Comparison of ENCODE assay signal across 21 cellular contexts in the genomic region with DNA sequence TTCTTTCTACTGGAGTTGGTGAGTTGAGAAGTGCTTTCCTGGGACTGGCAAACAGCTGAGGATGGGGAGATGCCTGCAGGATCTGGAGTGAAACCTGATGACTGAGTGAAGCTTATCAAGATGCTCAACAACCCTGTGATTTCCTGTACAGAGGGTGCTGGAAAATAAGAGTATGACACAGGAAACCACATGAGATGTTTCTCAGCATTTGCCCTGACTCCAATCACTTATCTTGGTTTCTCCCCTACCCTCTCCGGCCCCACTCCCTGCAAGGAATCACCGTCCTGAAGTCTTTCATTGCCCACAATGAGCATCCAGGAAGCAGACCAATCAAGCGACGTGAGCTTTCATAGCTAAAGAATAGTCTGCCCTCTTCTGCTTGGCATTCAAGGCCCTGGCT.
DNase-seq lines count a peak whose midpoint lies in the region; ATAC-seq lines count a peak whose summit lies in the region.
"Had no signal": no experiment of that assay in that cellular context is flagged by ENCODE, and none has a peak within 500 bp of the region (broad histone marks: within the 10 kb centered on the region; RNA-seq: fewer than 3 reads in every experiment).

MRGPRX2 (minus strand) TSS at position 89 of the 400 bp plus-strand sequence. CDS start 4,315 bp downstream, outside the sequence.

- peaks cover 14% of the 10 kb centered on the region for H3K4me1 Mint-ChIP-seq in T-helper 2 cell treated with Interferon-gamma antibody and Interleukin-4, amounts not matched to agents 5 μg/mL and 100 μg/mL, for 36 hours (ENCODE audit: low read depth)
- H3K4me1 Mint-ChIP-seq in effector memory CD8-positive, alpha-beta T cell (ENCODE audit: low read depth in 2 of 2): peaks cover 26 to 38% of the 10 kb centered on the region in 2 donors
- H3K4me1 Mint-ChIP-seq: nephron progenitor cell had no signal

- no peak within 1 kb of the TSS for H3K9ac ChIP-seq in BLaER1 treated with 17β-estradiol and CSF1 and Interleukin-3, amounts not matched to agents 10 nM and 100 nM

- no peak within 1 kb of the TSS for H3K27ac Mint-ChIP-seq in T-helper 2 cell treated with Interferon-gamma antibody and Interleukin-4, amounts not matched to agents 5 μg/mL and 100 μg/mL, for 36 hours
- peak within 1 kb of the TSS; percentile 67 to 91 for H3K27ac Mint-ChIP-seq in effector memory CD8-positive, alpha-beta T cell
- H3K27ac Mint-ChIP-seq: H9, nephron progenitor cell had no signal

- peak within 1 kb of the TSS in 10 of 11 experiments; percentile 8 to 69 (median 39); a peak in 14 of 22 replicates for H3K4me2 ChIP-seq in BLaER1 treated with 17β-estradiol and CSF1 and Interleukin-3, amounts not matched to agents 10 nM and 100 nM

- no peaks in the 10 kb centered on the region for H4K20me1 ChIP-seq in BLaER1 treated with 17β-estradiol and CSF1 and Interleukin-3, amounts not matched to agents 10 nM and 100 nM

- H3K9me3 ChIP-seq in BLaER1 treated with 17β-estradiol and CSF1 and Interleukin-3, amounts not matched to agents 10 nM and 100 nM (replicated peaks in 1 of 11): peaks cover 0 to 5% (median 0%) of the 10 kb centered on the region in 11 experiments; a peak in 3 of 22 replicates
- H3K9me3 ChIP-seq: BE2C, breast epithelium, gastroesophageal sphincter had no signal

- H3K36me3 ChIP-seq in BLaER1 treated with 17β-estradiol and CSF1 and Interleukin-3, amounts not matched to agents 10 nM and 100 nM: no peaks in the 10 kb centered on the region
- H3K36me3 ChIP-seq: BE2C, breast epithelium, gastroesophageal sphincter, WERI-Rb-1 had no signal

- ATAC-seq in effector memory CD8-positive, alpha-beta T cell (replicated peaks): peak; percentile 83
- ATAC-seq: gastroesophageal sphincter, GM12878, left cardiac atrium had no signal

- peaks cover 0 to 35% (median 18%) of the 10 kb centered on the region in 10 experiments; a peak in 14 of 20 replicates for H3K4me1 ChIP-seq in BLaER1 treated with 17β-estradiol and CSF1 and Interleukin-3, amounts not matched to agents 10 nM and 100 nM
- H3K4me1 ChIP-seq: BE2C, breast epithelium, gastroesophageal sphincter had no signal

- DNase-seq in activated CD4-positive, alpha-beta T cell treated with anti-CD3 and anti-CD28 coated beads for 48 hours: peak; percentile 40
- DNase-seq in activated CD4-positive, alpha-beta T cell treated with anti-CD3 and anti-CD28 coated beads, Interleukin-2, amount 50 U/mL, for 1 hour: no peak
- DNase-seq in T-helper 2 cell treated with Interferon-gamma antibody and Interleukin-4, amounts not matched to agents 5 μg/mL and 100 μg/mL, for 36 hours (ENCODE audit: low spot score): peak; percentile 46
- no peak for DNase-seq in effector memory CD8-positive, alpha-beta T cell
- DNase-seq in DMS53 treated with DMSO at 0.1 percent for 48 hours (lab: John Stamatoyannopoulos, UW; ENCODE audit: unreplicated experiment): no peak
- no peak for DNase-seq in NOMO-1 (lab: John Stamatoyannopoulos, UW; ENCODE audit: unreplicated experiment in 2 of 2)
- no peak for DNase-seq in DMS 273 treated with DMSO at 0.1 percent for 48 hours (lab: John Stamatoyannopoulos, UW)
- DNase-seq: 8988T, BE2C, dorsolateral prefrontal cortex, H9, left cardiac atrium, NCI-H1417 treated with DMSO at 0.1 percent for 48 hours, NCI-H69, nephron progenitor cell, Right ventricle myocardium superior, WERI-Rb-1 had no signal

- no peak within 1 kb of the TSS for H3K4me3 Mint-ChIP-seq in T-helper 2 cell treated with Interferon-gamma antibody and Interleukin-4, amounts not matched to agents 5 μg/mL and 100 μg/mL, for 36 hours
- peak within 1 kb of the TSS; percentile 44 to 62 for H3K4me3 Mint-ChIP-seq in effector memory CD8-positive, alpha-beta T cell
- H3K4me3 Mint-ChIP-seq: H9, nephron progenitor cell had no signal

- peaks cover 26% of the 10 kb centered on the region for H3K27me3 Mint-ChIP-seq in T-helper 2 cell treated with Interferon-gamma antibody and Interleukin-4, amounts not matched to agents 5 μg/mL and 100 μg/mL, for 36 hours (ENCODE audit: low read depth)
- no peaks in the 10 kb centered on the region for H3K27me3 Mint-ChIP-seq in effector memory CD8-positive, alpha-beta T cell

- H3K27ac ChIP-seq in BLaER1 treated with 17β-estradiol and CSF1 and Interleukin-3, amounts not matched to agents 10 nM and 100 nM: no peak within 1 kb of the TSS
- H3K27ac ChIP-seq: breast epithelium, dorsolateral prefrontal cortex, gastroesophageal sphincter, WERI-Rb-1 had no signal

- H3K36me3 Mint-ChIP-seq in T-helper 2 cell treated with Interferon-gamma antibody and Interleukin-4, amounts not matched to agents 5 μg/mL and 100 μg/mL, for 36 hours (ENCODE audit: low read depth): no peaks in the 10 kb centered on the region
- H3K36me3 Mint-ChIP-seq in effector memory CD8-positive, alpha-beta T cell (ENCODE audit: insufficient read depth): no peaks in the 10 kb centered on the region

- H3K27me3 ChIP-seq in BLaER1 treated with 17β-estradiol and CSF1 and Interleukin-3, amounts not matched to agents 10 nM and 100 nM: no peaks in the 10 kb centered on the region
- H3K27me3 ChIP-seq: BE2C, breast epithelium had no signal

- H3K9me3 Mint-ChIP-seq in T-helper 2 cell treated with Interferon-gamma antibody and Interleukin-4, amounts not matched to agents 5 μg/mL and 100 μg/mL, for 36 hours: no peaks in the 10 kb centered on the region
- no peaks in the 10 kb centered on the region for H3K9me3 Mint-ChIP-seq in effector memory CD8-positive, alpha-beta T cell
- H3K9me3 Mint-ChIP-seq: H9 had no signal

- no peak within 1 kb of the TSS for H3K4me3 ChIP-seq in BLaER1 treated with 17β-estradiol and CSF1 and Interleukin-3, amounts not matched to agents 10 nM and 100 nM
- H3K4me3 ChIP-seq: breast epithelium, dorsolateral prefrontal cortex, gastroesophageal sphincter, GM12878 had no signal

Comparison
In these comparisons a context has a peak if more than half of its experiments do, and no peak if none do; other contexts are left out.
1. DNase-seq: peak in activated CD4-positive, alpha-beta T cell treated with anti-CD3 and anti-CD28 coated beads for 48 hours (single experiment) and T-helper 2 cell treated with Interferon-gamma antibody and Interleukin-4, amounts not matched to agents 5 μg/mL and 100 μg/mL, for 36 hours (single experiment); none in activated CD4-positive, alpha-beta T cell treated with anti-CD3 and anti-CD28 coated beads, Interleukin-2, amount 50 U/mL, for 1 hour (single experiment), effector memory CD8-positive, alpha-beta T cell (0 of 3), DMS53 treated with DMSO at 0.1 percent for 48 hours (single experiment), NOMO-1 (0 of 2) and DMS 273 treated with DMSO at 0.1 percent for 48 hours (single experiment).